In the genomic region with DNA sequence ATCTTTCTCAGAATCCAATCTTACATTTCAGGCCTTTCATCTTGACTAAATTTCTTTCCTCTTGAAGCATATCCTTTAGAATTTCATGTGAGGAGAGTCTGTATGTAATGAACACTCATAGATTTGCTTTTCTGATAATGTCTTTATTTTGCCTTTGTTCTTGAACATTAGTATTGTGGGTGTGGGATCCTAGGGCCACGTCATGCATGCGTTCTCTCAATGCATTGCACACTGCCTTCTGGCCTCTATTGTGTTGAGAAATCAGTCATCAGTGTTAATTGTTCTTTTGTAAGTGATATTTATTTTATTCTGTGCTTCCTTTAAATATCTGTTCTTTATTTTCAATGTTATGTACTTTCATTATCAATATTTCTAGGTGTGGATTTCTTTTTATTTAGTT, we compare ENCODE assay signal across 24 cellular contexts.
DNase-seq lines count a peak whose midpoint lies in the region; ATAC-seq, FAIRE-seq and TF ChIP-seq lines count a peak whose summit lies in the region.
"Had no signal": no experiment of that assay in that cellular context is flagged by ENCODE, and none has a peak within 500 bp of the region (broad histone marks: within the 10 kb centered on the region; RNA-seq: fewer than 3 reads in every experiment).

No MANE protein-coding gene starts in this region.

- no peak overlapping the region for H3K4me3 ChIP-seq in bronchial epithelial cell (ENCODE audit: low read depth, low read length)
- H3K4me3 ChIP-seq in epithelial cell of esophagus (ENCODE audit: low read length), result no peak overlapping the region
- H3K4me3 ChIP-seq: BLaER1, HAP-1 had no signal

- ATAC-seq in foreskin keratinocyte, result peak; percentile 34
- ATAC-seq in HG03457 (IDR thresholded peaks at IDR 0.05; ENCODE audit: unreplicated experiment), result no peak
- ATAC-seq: CD8-positive, alpha-beta T cell had no signal

- H3K27me3 ChIP-seq in bronchial epithelial cell (ENCODE audit: control insufficient read depth, insufficient read depth, low read length) (no peaks in the 10 kb centered on the region), foreskin keratinocyte (no peaks in the 10 kb centered on the region)
- H3K27me3 ChIP-seq: BLaER1 had no signal

- TF ChIP-seq CTCF in bronchial epithelial cell (IDR thresholded peaks at IDR 0.05; ENCODE audit: insufficient read depth, low read length, severe bottlenecking) (no peak), epithelial cell of esophagus (IDR thresholded peaks at IDR 0.05; ENCODE audit: insufficient read depth, low read depth, low read length, missing control alignments) (no peak), foreskin keratinocyte (conservative IDR thresholded peaks at IDR 0.05) (no peak)

- no peaks in the 10 kb centered on the region for H3K36me3 ChIP-seq in bronchial epithelial cell (ENCODE audit: control insufficient read depth, insufficient read depth, low read length)
- H3K36me3 ChIP-seq: BLaER1, HAP-1 had no signal

- no peaks in the 10 kb centered on the region for H3K4me1 ChIP-seq in foreskin keratinocyte
- H3K4me1 ChIP-seq: BLaER1, Caco-2, HAP-1 had no signal

- peak; percentile 30 for DNase-seq in NCI-H748 (lab: John Stamatoyannopoulos, UW; ENCODE audit: unreplicated experiment)
- DNase-seq in NCI-H748 treated with DMSO at 0.1 percent for 48 hours (lab: John Stamatoyannopoulos, UW), result no peak
- peak; percentile 56 for DNase-seq in bronchial epithelial cell (ENCODE audit: low read depth)
- peak; percentile 63 for DNase-seq in epithelial cell of esophagus (ENCODE audit: low read depth)
- no peak for DNase-seq in foreskin keratinocyte
- DNase-seq in Kasumi-1 (lab: John Stamatoyannopoulos, UW), result no peak
- DNase-seq in NAMALWA (ENCODE audit: low spot score), result no peak
- DNase-seq: Caco-2; CD4-positive, CD25-positive, alpha-beta regulatory T cell; CD8-positive, alpha-beta T cell; DMS53; DMS79 treated with DMSO at 0.1 percent for 48 hours; GF-D8; GOT3; HFFc6 had no signal

- no peak overlapping the region for H3K27ac ChIP-seq in foreskin keratinocyte
- H3K27ac ChIP-seq: 22Rv1, BLaER1, C4-2B had no signal

- FAIRE-seq in bronchial epithelial cell (lab: Jason Lieb, UNC), result no peak
- FAIRE-seq: A204.1, GM12891, GM18507, H54 had no signal

Comparison
In these comparisons a context has a peak if more than half of its experiments do, and no peak if none do; other contexts are left out.
1. DNase-seq: peak in NCI-H748 (single experiment), bronchial epithelial cell (single experiment) and epithelial cell of esophagus (single experiment); none in NCI-H748 treated with DMSO at 0.1 percent for 48 hours (single experiment), foreskin keratinocyte (0 of 2), Kasumi-1 (0 of 2) and NAMALWA (single experiment).